ENCODE assay signal across 18 cellular contexts in genomic region chr4:141560056-141560455, GRCh38.
DNase-seq lines count a peak whose midpoint lies in the region; ATAC-seq and TF ChIP-seq lines count a peak whose summit lies in the region.
"Had no signal": no experiment of that assay in that cellular context is flagged by ENCODE, and none has a peak within 500 bp of the region (broad histone marks: within the 10 kb centered on the region; RNA-seq: fewer than 3 reads in every experiment).

No MANE protein-coding gene starts in this region.

- no peak for TF ChIP-seq POLR2A in body of pancreas (IDR thresholded peaks at IDR 0.05)

- intact Hi-C loops in body of pancreas (cut with DNase I), result no loop called here

- no peaks in the 10 kb centered on the region for H3K4me1 ChIP-seq in body of pancreas

- no peaks in the 10 kb centered on the region for H3K27me3 ChIP-seq in body of pancreas
- H3K27me3 ChIP-seq: SJCRH30 had no signal

- no peaks in the 10 kb centered on the region for H3K9me3 ChIP-seq in body of pancreas
- H3K9me3 ChIP-seq: SJCRH30 had no signal

- ATAC-seq in GM19463 (IDR thresholded peaks at IDR 0.05; ENCODE audit: unreplicated experiment) (peak; percentile 84), HG02852 (IDR thresholded peaks at IDR 0.05; ENCODE audit: unreplicated experiment) (peak; percentile 71), body of pancreas (no peak)
- ATAC-seq: activated CD8-positive, alpha-beta T cell treated with anti-CD3 and anti-CD28 coated beads, Interleukin-2, amount 10 ng/mL, durations not matched to agents 7 days and 5 days; activated T-cell treated with anti-CD3 and anti-CD28 coated beads, Interleukin-2, amount 50 U/mL, for 72 hours; left colon; T-helper 17 cell had no signal

- no peaks in the 10 kb centered on the region for H3K36me3 ChIP-seq in body of pancreas (replicated peaks in 1 of 2; ENCODE audit: insufficient read depth in 1 of 2, low read depth in 2 of 2)
- H3K36me3 ChIP-seq: SJCRH30 had no signal

- WGBS in body of pancreas, 2 donors, result 57 to 62% methylated on average over 1 of the region's 1 CpG

- TF ChIP-seq CTCF in AG10803 (conservative IDR thresholded peaks at IDR 0.05; ENCODE audit: low read length), result no peak
- no peak for TF ChIP-seq CTCF in body of pancreas (IDR thresholded peaks at IDR 0.05)

- DNase-seq in AG10803 (ENCODE audit: low read depth), result peak; percentile 12
- DNase-seq in amniotic epithelial cell (ENCODE audit: low read depth), result peak; percentile 6
- no peak for DNase-seq in GM03348 (ENCODE audit: low spot score)
- no peak for DNase-seq in body of pancreas
- no peak for DNase-seq in activated effector memory CD4-positive, alpha-beta T cell treated with anti-CD3 and anti-CD28 coated beads, Interleukin-2, amount 50 U/mL, for 16 hours
- DNase-seq in dedifferentiated amniotic fluid mesenchymal stem cell (ENCODE audit: extremely low spot score), result no peak
- DNase-seq: activated B cell treated with CpG ODN at 0.5 μM for 24 hours; activated CD8-positive, alpha-beta T cell treated with anti-CD3 and anti-CD28 coated beads, Interleukin-2, amount 10 ng/mL, durations not matched to agents 7 days and 5 days; activated T-cell treated with anti-CD3 and anti-CD28 coated beads, Interleukin-2, amount 50 U/mL, for 72 hours; Kasumi-1; left colon; NCI-H1105 treated with DMSO at 0.1 percent for 48 hours; NCI-H69; OCI-M1; SJCRH30; T-helper 17 cell had no signal

- H3K4me3 ChIP-seq in AG10803 (ENCODE audit: low read length) (no peak overlapping the region), body of pancreas (no peak overlapping the region)
- H3K4me3 ChIP-seq: SJCRH30 had no signal

- no peak overlapping the region for H3K27ac ChIP-seq in body of pancreas
- H3K27ac ChIP-seq: SJCRH30 had no signal

Comparison
In these comparisons a context has a peak if more than half of its experiments do, and no peak if none do; other contexts are left out.
1. DNase-seq: peak in AG10803 (single experiment) and amniotic epithelial cell (single experiment); none in GM03348 (single experiment), body of pancreas (0 of 4), activated effector memory CD4-positive, alpha-beta T cell treated with anti-CD3 and anti-CD28 coated beads, Interleukin-2, amount 50 U/mL, for 16 hours (single experiment) and dedifferentiated amniotic fluid mesenchymal stem cell (single experiment).